17 cellular contexts compared by ENCODE assay signal in genomic region chrX:10129229-10129628, GRCh38. TPM values are rescaled to one million over a fixed set of nuclear protein-coding genes. Genes with fewer than 3 reads are reported as not detected.
DNase-seq lines count a peak whose midpoint lies in the region; ATAC-seq, FAIRE-seq and TF ChIP-seq lines count a peak whose summit lies in the region.
"Had no signal": no experiment of that assay in that cellular context is flagged by ENCODE, and none has a peak within 500 bp of the region (broad histone marks: within the 10 kb centered on the region; RNA-seq: fewer than 3 reads in every experiment).

No MANE protein-coding gene starts in this region.

- H3K27ac Mint-ChIP-seq in neural crest cell (ENCODE audit: unreplicated experiment), result peak overlapping the region; percentile 50
- peak overlapping the region; percentile 43 for H3K27ac Mint-ChIP-seq in stimulated activated effector memory CD8-positive, alpha-beta T cell treated with anti-CD3 and anti-CD28 coated beads, Interleukin-12 subunit alpha, Interleukin-12 subunit beta, amount 100 ng/mL, for 72 hours
- H3K27ac Mint-ChIP-seq: B cell; CD4-positive, alpha-beta T cell; CD8-positive, alpha-beta T cell had no signal

- peaks cover 51% of the 10 kb centered on the region for H3K36me3 Mint-ChIP-seq in neural crest cell (ENCODE audit: low read depth)
- peaks cover 80% of the 10 kb centered on the region for H3K36me3 Mint-ChIP-seq in stimulated activated effector memory CD8-positive, alpha-beta T cell treated with anti-CD3 and anti-CD28 coated beads, Interleukin-12 subunit alpha, Interleukin-12 subunit beta, amount 100 ng/mL, for 72 hours

- TF ChIP-seq CTCF in neural crest cell (conservative IDR thresholded peaks at IDR 0.05), result no peak
- TF ChIP-seq CTCF in GM13977 (IDR thresholded peaks at IDR 0.05; ENCODE audit: extremely low read depth, insufficient read depth, missing control alignments), result no peak

- in situ Hi-C loops in GM13977 (cut with MboI; ENCODE audit: low pct_unique_long_range_greater_than_20kb, low sequenced_read_pairs, unreplicated experiment), result no loop called here

- ATAC-seq in stimulated activated effector memory CD8-positive, alpha-beta T cell treated with anti-CD3 and anti-CD28 coated beads, Interleukin-12 subunit alpha, Interleukin-12 subunit beta, amount 100 ng/mL, for 72 hours, result no peak
- ATAC-seq: A549; CD8-positive, alpha-beta T cell; GM12878 had no signal

- no peaks in the 10 kb centered on the region for H3K27me3 Mint-ChIP-seq in neural crest cell (ENCODE audit: low read depth)
- H3K27me3 Mint-ChIP-seq: B cell; CD4-positive, alpha-beta T cell had no signal

- no peak for DNase-seq in GM19239 (ENCODE audit: insufficient read length, low spot score)
- DNase-seq in neural crest cell (ENCODE audit: low read depth, low spot score), result no peak
- no peak for DNase-seq in stimulated activated effector memory CD8-positive, alpha-beta T cell treated with anti-CD3 and anti-CD28 coated beads, Interleukin-12 subunit alpha, Interleukin-12 subunit beta, amount 100 ng/mL, for 72 hours (ENCODE audit: low spot score in 2 of 2)
- no peak for DNase-seq in globus pallidus (ENCODE audit: low spot score)
- DNase-seq in GM13977 (ENCODE audit: low spot score), result no peak
- DNase-seq: AML-193; Caco-2; Calu3; CD4-positive, alpha-beta T cell; CD8-positive, alpha-beta T cell; DMS79 treated with DMSO at 0.1 percent for 48 hours had no signal

- H3K9me3 Mint-ChIP-seq in neural crest cell, result peaks cover 9% of the 10 kb centered on the region
- H3K9me3 Mint-ChIP-seq in stimulated activated effector memory CD8-positive, alpha-beta T cell treated with anti-CD3 and anti-CD28 coated beads, Interleukin-12 subunit alpha, Interleukin-12 subunit beta, amount 100 ng/mL, for 72 hours, result no peaks in the 10 kb centered on the region
- H3K9me3 Mint-ChIP-seq: CD4-positive, alpha-beta T cell; CD8-positive, alpha-beta T cell had no signal

- H3K4me1 Mint-ChIP-seq in neural crest cell, result peaks cover 8% of the 10 kb centered on the region
- peaks cover 6% of the 10 kb centered on the region for H3K4me1 Mint-ChIP-seq in stimulated activated effector memory CD8-positive, alpha-beta T cell treated with anti-CD3 and anti-CD28 coated beads, Interleukin-12 subunit alpha, Interleukin-12 subunit beta, amount 100 ng/mL, for 72 hours

- no peak overlapping the region for H3K4me3 Mint-ChIP-seq in neural crest cell
- H3K4me3 Mint-ChIP-seq in stimulated activated effector memory CD8-positive, alpha-beta T cell treated with anti-CD3 and anti-CD28 coated beads, Interleukin-12 subunit alpha, Interleukin-12 subunit beta, amount 100 ng/mL, for 72 hours, result no peak overlapping the region
- H3K4me3 Mint-ChIP-seq: B cell; CD4-positive, alpha-beta T cell; CD8-positive, alpha-beta T cell had no signal

- peak; percentile 59 for FAIRE-seq in GM19239 (lab: Jason Lieb, UNC)
- FAIRE-seq: A549, D721Med, G401.6, GM12878, GM12892 had no signal

RNA-seq across cellular contexts. Expression of gene CLCN4, which starts 27.5 kb away (rescaled TPM):
- 8.8 and 9.0 TPM in 2 replicates for total RNA-seq in neural crest cell
- total RNA-seq: CD4-positive, alpha-beta T cell had no signal
